9 cellular contexts compared by ENCODE assay signal in the genomic region with DNA sequence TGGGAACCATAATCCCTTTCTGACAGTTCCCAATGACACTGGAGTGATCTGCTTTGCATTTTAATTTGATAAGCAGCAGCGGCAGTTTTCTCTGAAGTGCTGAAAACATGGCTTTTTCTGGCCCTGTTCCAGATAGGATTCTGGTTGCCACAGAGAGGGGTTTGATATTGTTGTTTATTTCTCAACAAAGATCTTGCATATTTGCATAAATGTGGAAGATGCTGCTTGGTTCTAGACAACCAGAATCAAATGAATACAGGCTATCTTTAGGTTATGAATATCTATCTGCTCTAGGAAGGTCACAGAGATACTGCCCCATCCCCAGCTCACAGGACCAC.
A peak's percentile ranks its signal among the peaks of the same experiment; 100 is the strongest.
DNase-seq lines count a peak whose midpoint lies in the region; TF ChIP-seq lines count a peak whose summit lies in the region.
"Had no signal": no experiment of that assay in that cellular context is flagged by ENCODE, and none has a peak within 500 bp of the region (broad histone marks: within the 10 kb centered on the region; RNA-seq: fewer than 3 reads in every experiment).

No MANE protein-coding gene starts in this region.

- peaks cover 97% of the 10 kb centered on the region for H3K79me2 ChIP-seq in neural progenitor cell (ENCODE audit: low read depth)

- peak overlapping the region; percentile 11 for H3K4me3 ChIP-seq in neural progenitor cell
- H3K4me3 ChIP-seq in foreskin fibroblast (ENCODE audit: low read depth in 1 of 2, low read length in 2 of 2) = no peak overlapping the region
- H3K4me3 ChIP-seq: HAP-1 had no signal

- no peaks in the 10 kb centered on the region for H3K36me3 Mint-ChIP-seq in neural progenitor cell

- no peaks in the 10 kb centered on the region for H3K27me3 ChIP-seq in neural progenitor cell

- H3K9me3 Mint-ChIP-seq in neural progenitor cell = no peaks in the 10 kb centered on the region

- no peaks in the 10 kb centered on the region for H3K27me3 Mint-ChIP-seq in neural progenitor cell (ENCODE audit: insufficient read depth, low read depth)

- H3K4me2 ChIP-seq in neural progenitor cell = peak overlapping the region; percentile 65

- TF ChIP-seq CTCF in neural progenitor cell (IDR thresholded peaks at IDR 0.05) = no peak
- no peak for TF ChIP-seq CTCF in foreskin fibroblast (IDR thresholded peaks at IDR 0.05; ENCODE audit: low read depth, low read length)

- no peak overlapping the region for H2AFZ ChIP-seq in neural progenitor cell (replicated peaks)

- H4K20me1 ChIP-seq in neural progenitor cell (ENCODE audit: low read depth) = peaks cover 60% of the 10 kb centered on the region

- H3K9ac ChIP-seq in neural progenitor cell = no peak overlapping the region

- peaks cover 24% of the 10 kb centered on the region for H3K4me1 ChIP-seq in neural progenitor cell

- DNase-seq in NCI-H510A (lab: John Stamatoyannopoulos, UW) = peak; percentile 15
- no peak for DNase-seq in NCI-H510A treated with DMSO at 0.1 percent for 48 hours (lab: John Stamatoyannopoulos, UW)
- peak; percentile 31 for DNase-seq in NCI-H1694 (lab: John Stamatoyannopoulos, UW)
- peak in 2 of 61 donors; percentile 13 to 16 for DNase-seq in caudate nucleus (lab: John Stamatoyannopoulos, UW)
- DNase-seq in neural progenitor cell (ENCODE audit: low spot score) = no peak
- DNase-seq in superior temporal gyrus (ENCODE audit: extremely low spot score) = no peak
- no peak for DNase-seq in foreskin fibroblast
- DNase-seq in occipital lobe (lab: John Stamatoyannopoulos, UW) = no peak

- no peaks in the 10 kb centered on the region for H3K36me3 ChIP-seq in neural progenitor cell
- H3K36me3 ChIP-seq: HAP-1 had no signal

- H3K4me3 Mint-ChIP-seq in neural progenitor cell = peak overlapping the region; percentile 11

- H3K27ac Mint-ChIP-seq in neural progenitor cell = peak overlapping the region; percentile 14

- peaks cover 24% of the 10 kb centered on the region for H3F3A ChIP-seq in neural progenitor cell (ENCODE audit: low read depth)

- H3K27ac ChIP-seq in caudate nucleus (ENCODE audit: low read depth, low read length) (peak overlapping the region; percentile 83), neural progenitor cell (no peak overlapping the region)

- no peaks in the 10 kb centered on the region for H3K9me3 ChIP-seq in neural progenitor cell (ENCODE audit: low read depth)
- H3K9me3 ChIP-seq: HAP-1 had no signal

- peaks cover 47% of the 10 kb centered on the region for H3K4me1 Mint-ChIP-seq in neural progenitor cell

Comparison
In these comparisons a context has a peak if more than half of its experiments do, and no peak if none do; other contexts are left out.
1. DNase-seq: peak in NCI-H510A (single experiment) and NCI-H1694 (single experiment); none in NCI-H510A treated with DMSO at 0.1 percent for 48 hours (single experiment), neural progenitor cell (single experiment), superior temporal gyrus (single experiment), foreskin fibroblast (0 of 2) and occipital lobe (single experiment).